Comparison of ENCODE assay signal across 8 cellular contexts in the genomic region with DNA sequence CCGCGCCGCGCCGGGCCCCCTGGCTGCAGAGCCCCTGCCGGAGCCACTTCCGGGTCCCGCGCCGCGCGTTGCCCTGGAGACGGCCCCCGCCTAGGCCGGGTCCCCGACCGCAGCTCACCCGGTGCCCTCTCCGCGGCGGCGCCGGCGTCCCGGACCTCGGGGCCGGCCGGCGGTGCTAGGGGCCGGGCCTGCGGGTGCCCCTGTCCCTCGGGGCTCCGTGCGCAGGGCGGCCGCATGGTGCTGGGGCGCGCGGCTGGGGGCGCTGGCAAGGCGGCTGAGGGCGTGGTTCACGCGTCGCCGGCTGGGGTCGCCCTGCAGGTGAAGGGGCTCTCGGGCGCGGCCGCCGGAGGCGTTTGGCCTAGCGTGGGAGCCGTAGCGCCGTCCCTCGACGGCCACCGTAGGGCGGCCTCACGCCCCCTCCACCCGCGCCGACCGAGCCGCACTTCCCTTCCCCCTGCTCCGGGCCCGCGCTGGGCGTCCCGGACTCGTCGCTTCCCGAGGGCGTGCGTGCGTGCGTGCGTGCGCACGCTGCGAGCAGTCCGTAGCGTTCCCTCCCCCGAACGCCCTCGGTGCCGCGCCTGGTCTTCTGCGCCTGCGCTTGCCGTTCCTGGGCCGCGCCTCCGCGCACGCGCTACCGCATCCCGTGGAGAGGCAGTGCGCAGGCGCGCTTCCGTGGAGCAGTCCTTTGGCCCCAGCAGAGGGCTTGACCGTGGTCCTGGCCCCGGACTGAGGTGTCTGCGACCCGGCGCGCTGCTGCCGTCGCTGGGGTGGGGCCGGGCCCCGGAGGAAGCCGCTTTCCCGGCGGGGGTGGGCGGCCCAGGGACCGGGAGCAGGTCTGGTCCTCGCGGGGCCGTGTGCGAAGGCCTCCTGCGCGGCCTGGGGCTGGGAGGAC. TPM values are rescaled to one million over a fixed set of nuclear protein-coding genes. Genes with fewer than 3 reads are reported as not detected.
DNase-seq lines count a peak whose midpoint lies in the region; FAIRE-seq and TF ChIP-seq lines count a peak whose summit lies in the region.

A gene with protein sequence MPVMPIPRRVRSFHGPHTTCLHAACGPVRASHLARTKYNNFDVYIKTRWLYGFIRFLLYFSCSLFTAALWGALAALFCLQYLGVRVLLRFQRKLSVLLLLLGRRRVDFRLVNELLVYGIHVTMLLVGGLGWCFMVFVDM (minus strand): TSS at position 509 of the 892 bp plus-strand sequence. CDS start 1,975 bp downstream, outside the sequence.

- H3K18ac ChIP-seq in neuronal stem cell (ENCODE audit: low read length), result peak within 1 kb of the TSS; percentile 99

- peaks cover 25% of the 10 kb centered on the region for H3K79me1 ChIP-seq in neuronal stem cell (ENCODE audit: low read depth, low read length)

- no peak within 1 kb of the TSS for H3K4ac ChIP-seq in neuronal stem cell (ENCODE audit: low read length)

- H3K23ac ChIP-seq in neuronal stem cell (ENCODE audit: low read depth, low read length, poor library complexity), result peak within 1 kb of the TSS; percentile 99

- WGBS in neuronal stem cell (ENCODE audit: extremely low coverage in 2 of 2, insufficient read length in 2 of 2, insufficient replicate concordance in 1 of 2), 2 donors, result no CpG with 5 or more reads among the region's 126 CpGs

- H2BK5ac ChIP-seq in neuronal stem cell (ENCODE audit: low read length), result peak within 1 kb of the TSS; percentile 93

- peak within 1 kb of the TSS; percentile 4 for H2BK12ac ChIP-seq in neuronal stem cell (ENCODE audit: low read length)

- peak within 1 kb of the TSS; percentile 83 for H3K4me2 ChIP-seq in neuronal stem cell (ENCODE audit: insufficient read depth, low read length, poor library complexity, severe bottlenecking)

- no peak within 1 kb of the TSS for H2BK15ac ChIP-seq in neuronal stem cell (ENCODE audit: low read length)

- H4K91ac ChIP-seq in neuronal stem cell (ENCODE audit: low read depth, low read length, poor library complexity), result no peak within 1 kb of the TSS

- H3K9ac ChIP-seq in neuronal stem cell (ENCODE audit: low read depth, low read length, poor library complexity) (peak within 1 kb of the TSS; percentile 96), subcutaneous abdominal adipose tissue (ENCODE audit: low read length in 5 of 5) (peak within 1 kb of the TSS in 4 of 5 donors; percentile 75 to 83 (median 80))

- H3K36me3 ChIP-seq in neuronal stem cell (replicated peaks in 1 of 2; ENCODE audit: control insufficient read depth in 2 of 2, insufficient read depth in 2 of 2, low read length in 2 of 2) (peaks cover 16 to 26% of the 10 kb centered on the region in 2 donors), subcutaneous abdominal adipose tissue (ENCODE audit: control insufficient read depth in 5 of 5, insufficient read depth in 5 of 5, low read length in 5 of 5) (peaks cover 0 to 22% (median 18%) of the 10 kb centered on the region in 5 donors)

- H4K8ac ChIP-seq in neuronal stem cell (ENCODE audit: low read depth, low read length), result peak within 1 kb of the TSS; percentile 43

- DNase-seq in GM04504 (ENCODE audit: low read depth) (peak; percentile 94), HFF-Myc (ENCODE audit: extremely low read depth, low read depth) (peak; percentile 82), NAMALWA (ENCODE audit: low spot score) (peak; percentile 96), SK-MEL-5 (ENCODE audit: low read depth, low spot score) (peak; percentile 97), frontal cortex (ENCODE audit: low spot score in 2 of 2) (peak; percentile 93 to 94), neuronal stem cell (ENCODE audit: low spot score) (peak; percentile 97)
- peak; percentile 96 for DNase-seq in activated naive CD4-positive, alpha-beta T cell treated with Interleukin-2 at 50 U/mL for 16 hours

- H3K27me3 ChIP-seq in neuronal stem cell (ENCODE audit: control insufficient read depth in 3 of 3, insufficient read depth in 3 of 3, low read depth in 1 of 3, low read length in 3 of 3) (peaks cover 0 to 3% (median 0%) of the 10 kb centered on the region in 3 experiments), subcutaneous abdominal adipose tissue (ENCODE audit: control insufficient read depth in 5 of 5, insufficient read depth in 4 of 5, low read length in 5 of 5) (peaks cover 0 to 3% (median 2%) of the 10 kb centered on the region in 5 donors)

- peak within 1 kb of the TSS; percentile 85 for H3K4me3 ChIP-seq in HFF-Myc (replicated peaks; ENCODE audit: low read depth, low read length)
- peak within 1 kb of the TSS; percentile 63 to 85 for H3K4me3 ChIP-seq in neuronal stem cell (ENCODE audit: low read length in 2 of 2)
- peak within 1 kb of the TSS in 4 of 5 donors; percentile 63 to 81 (median 74) for H3K4me3 ChIP-seq in subcutaneous abdominal adipose tissue (ENCODE audit: low read depth in 1 of 5, low read length in 5 of 5)

- no peak for FAIRE-seq in frontal cortex (lab: Jason Lieb, UNC)

- in situ Hi-C loops in SK-MEL-5 (cut with HindIII; ENCODE audit: low pct_unique_long_range_greater_than_20kb, low sequenced_read_pairs), result no loop called here

- peak within 1 kb of the TSS; percentile 70 for H2AFZ ChIP-seq in neuronal stem cell (ENCODE audit: low read length)

- no peaks in the 10 kb centered on the region for H3K9me3 ChIP-seq in neuronal stem cell (replicated peaks in 1 of 2; ENCODE audit: control insufficient read depth in 2 of 2, insufficient read depth in 1 of 2, low read depth in 1 of 2, low read length in 2 of 2)
- H3K9me3 ChIP-seq in subcutaneous abdominal adipose tissue (ENCODE audit: control insufficient read depth in 5 of 5, low read length in 5 of 5), result no peaks in the 10 kb centered on the region

- H3K27ac ChIP-seq in neuronal stem cell (replicated peaks; ENCODE audit: low read length) (peak within 1 kb of the TSS; percentile 98), subcutaneous abdominal adipose tissue (ENCODE audit: low read depth, low read length) (peak within 1 kb of the TSS; percentile 90)

- peak within 1 kb of the TSS; percentile 91 for H2BK120ac ChIP-seq in neuronal stem cell (ENCODE audit: low read depth, low read length)

- H3K14ac ChIP-seq in neuronal stem cell (ENCODE audit: low read length), result peak within 1 kb of the TSS; percentile 94

- H2AK5ac ChIP-seq in neuronal stem cell (ENCODE audit: low read depth, low read length), result peak within 1 kb of the TSS; percentile 97

- TF ChIP-seq CTCF in HFF-Myc (IDR thresholded peaks at IDR 0.05; ENCODE audit: low read depth, low read length, missing control alignments), result no peak

- peaks cover 8 to 15% of the 10 kb centered on the region in 2 donors for H3K4me1 ChIP-seq in neuronal stem cell (ENCODE audit: control insufficient read depth in 2 of 2, insufficient read depth in 1 of 2, low read depth in 1 of 2, low read length in 2 of 2)
- H3K4me1 ChIP-seq in subcutaneous abdominal adipose tissue (ENCODE audit: control insufficient read depth in 5 of 5, insufficient read depth in 5 of 5, low read length in 5 of 5), result peaks cover 2 to 44% (median 26%) of the 10 kb centered on the region in 5 donors

RNA-seq across cellular contexts. Expression of the gene that starts here (rescaled TPM):
- total RNA-seq in SK-MEL-5 (2014; rRNA removed; shearing (Covaris generic)), result 42.5 and 43.0 TPM in 2 replicates
- 56.5 and 66.9 TPM in 2 replicates for polyA plus RNA-seq in SK-MEL-5 (2015; cell fraction: cytosol; rRNA removed)
- polyA plus RNA-seq in SK-MEL-5 (2015; cell fraction: nucleus; rRNA removed), result 25.1 and 31.7 TPM in 2 replicates
- total RNA-seq in frontal cortex, result 26.9 TPM
- polyA plus RNA-seq in neuronal stem cell (2013, experiment 1 of 2), result 23.6 TPM
- 22.7 TPM for polyA plus RNA-seq in neuronal stem cell (2013, experiment 2 of 2)

Comparison
In these comparisons a context has a peak if more than half of its experiments do, and no peak if none do; other contexts are left out.
1. Peak in every context shown above with its lines: DNase-seq, H3K4me3 ChIP-seq and H3K27ac ChIP-seq.